Comparison of ENCODE assay signal across 14 cellular contexts in genomic region chr6:136529655-136530054, GRCh38. TPM values are rescaled to one million over a fixed set of nuclear protein-coding genes. Genes with fewer than 3 reads are reported as not detected.
DNase-seq lines count a peak whose midpoint lies in the region; ATAC-seq lines count a peak whose summit lies in the region.
"Had no signal": no experiment of that assay in that cellular context is flagged by ENCODE, and none has a peak within 500 bp of the region (broad histone marks: within the 10 kb centered on the region; RNA-seq: fewer than 3 reads in every experiment).

No MANE protein-coding gene starts in this region.

- ATAC-seq in left colon (peak; percentile 73), GM21786 (IDR thresholded peaks at IDR 0.05; ENCODE audit: unreplicated experiment) (no peak), HG03457 (IDR thresholded peaks at IDR 0.05; ENCODE audit: unreplicated experiment) (no peak)
- ATAC-seq: HCT116 had no signal

- intact Hi-C loops in left colon (cut with DNase I, micrococcal nuclease), result no loop called here

- peak overlapping the region; percentile 42 for H3K27ac ChIP-seq in cingulate gyrus (ENCODE audit: low read depth, low read length)
- H3K27ac ChIP-seq: 22Rv1, BLaER1 had no signal

- DNase-seq in NCI-H748 (lab: John Stamatoyannopoulos, UW; ENCODE audit: unreplicated experiment) (peak; percentile 29), NCI-H748 treated with DMSO at 0.1 percent for 48 hours (lab: John Stamatoyannopoulos, UW) (no peak), left colon (peak in 1 of 2 donors; percentile 23), superior temporal gyrus (ENCODE audit: extremely low spot score) (peak; percentile 43), OCI-M2 (lab: John Stamatoyannopoulos, UW; ENCODE audit: unreplicated experiment) (no peak)
- DNase-seq: AML-193; CD8-positive, alpha-beta memory T cell; DMS 273 treated with DMSO at 0.1 percent for 48 hours had no signal

RNA-seq across cellular contexts. Expression of gene MAP7, which starts 20.6 kb away (rescaled TPM):
- 10 to 100 TPM; 72.6 to 82.7 TPM for total RNA-seq in left colon

Comparison
In these comparisons a context has a peak if more than half of its experiments do, and no peak if none do; other contexts are left out.
1. DNase-seq: peak in NCI-H748 (single experiment) and superior temporal gyrus (single experiment); none in NCI-H748 treated with DMSO at 0.1 percent for 48 hours (single experiment) and OCI-M2 (single experiment).